17 cellular contexts compared by ENCODE assay signal in the genomic region with DNA sequence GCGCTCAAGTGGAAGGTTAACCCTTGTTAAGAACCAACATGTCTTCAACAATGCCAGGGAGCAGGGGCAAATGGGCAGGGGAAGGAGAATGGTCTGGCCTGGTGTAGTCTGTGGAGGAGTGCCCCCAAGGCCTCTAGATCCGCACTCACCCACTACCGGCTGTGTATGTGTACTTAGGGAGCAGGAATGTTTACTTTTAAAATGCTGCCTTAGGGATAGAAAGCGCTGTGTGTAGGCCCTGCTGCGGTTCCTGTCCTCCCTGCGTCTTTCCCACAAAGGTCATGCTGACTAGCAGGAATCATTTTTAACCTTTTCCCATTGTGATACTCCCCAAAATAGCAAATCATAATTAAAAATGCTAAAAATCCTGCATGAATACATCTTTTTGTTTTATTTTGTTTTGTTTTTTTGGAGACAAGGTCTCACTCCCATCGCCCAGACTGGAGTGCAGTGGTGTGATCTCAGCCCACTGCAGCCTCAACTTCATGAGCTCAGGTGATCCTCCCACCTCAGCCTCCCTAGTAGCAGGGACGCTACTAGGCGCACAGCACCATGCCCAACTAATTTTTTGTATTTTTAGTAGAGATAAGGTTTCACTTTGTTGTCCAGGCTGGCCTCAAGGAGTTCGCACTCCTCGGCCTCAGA. TPM values are rescaled to one million over a fixed set of nuclear protein-coding genes. Genes with fewer than 3 reads are reported as not detected.
DNase-seq lines count a peak whose midpoint lies in the region; ATAC-seq, FAIRE-seq and TF ChIP-seq lines count a peak whose summit lies in the region.
"Had no signal": no experiment of that assay in that cellular context is flagged by ENCODE, and none has a peak within 500 bp of the region (broad histone marks: within the 10 kb centered on the region; RNA-seq: fewer than 3 reads in every experiment).

No MANE protein-coding gene starts in this region.

- no peak overlapping the region for H3K27ac ChIP-seq in pancreas
- H3K27ac ChIP-seq: adrenal gland, right atrium auricular region had no signal

- intact Hi-C loops in pancreas (cut with DNase I): no loop called here

- no peak overlapping the region for H3K4me3 ChIP-seq in pancreas
- H3K4me3 ChIP-seq: adrenal gland, dorsolateral prefrontal cortex, right atrium auricular region had no signal

- WGBS in pancreas, 2 donors: 72 to 77% methylated on average over 11 of the region's 11 CpGs

- ATAC-seq in esophagus mucosa (peak; percentile 52), pancreas (peak in 3 of 4 donors; percentile 73 to 88 (median 83)), HG02798 (IDR thresholded peaks at IDR 0.05; ENCODE audit: poor library complexity, unreplicated experiment) (no peak), GM18861 (IDR thresholded peaks at IDR 0.05; ENCODE audit: unreplicated experiment) (no peak)
- ATAC-seq: stimulated activated naive CD8-positive, alpha-beta T cell treated with anti-CD3 and anti-CD28 coated beads, Interleukin-15, Interleukin-2, amounts not matched to agents 100 U/mL and 50 U/mL, for 24 hours had no signal

- H3K27me3 ChIP-seq in pancreas: no peaks in the 10 kb centered on the region
- H3K27me3 ChIP-seq: adrenal gland, dorsolateral prefrontal cortex, right atrium auricular region had no signal

- no peak for TF ChIP-seq CTCF in pancreas (IDR thresholded peaks at IDR 0.05)

- no peak for FAIRE-seq in pancreas (lab: Jason Lieb, UNC)

- no peaks in the 10 kb centered on the region for H3K4me1 ChIP-seq in pancreas
- H3K4me1 ChIP-seq: right atrium auricular region had no signal

- DNase-seq in EL (peak; percentile 57), NCI-H69 (lab: John Stamatoyannopoulos, UW) (peak; percentile 78), pancreas (no peak), NCI-H2196 treated with DMSO at 0.1 percent for 48 hours (lab: John Stamatoyannopoulos, UW; ENCODE audit: unreplicated experiment) (no peak)
- DNase-seq in activated CD8-positive, alpha-beta memory T cell treated with anti-CD3 and anti-CD28 coated beads, Interleukin-2, amount 50 U/mL, for 4 hours: no peak
- DNase-seq: activated CD4-positive, alpha-beta T cell treated with anti-CD3 and anti-CD28 coated beads for 1 hour; activated T-cell treated with anti-CD3 and anti-CD28 coated beads, Interleukin-2, amount 50 U/mL, for 24 hours; adrenal gland; dorsolateral prefrontal cortex; immature natural killer cell; NCI-H1694 treated with DMSO at 0.1 percent for 48 hours; stimulated activated naive CD8-positive, alpha-beta T cell treated with anti-CD3 and anti-CD28 coated beads, Interleukin-15, Interleukin-2, amounts not matched to agents 100 U/mL and 50 U/mL, for 24 hours; T-helper 1 cell had no signal

- no peaks in the 10 kb centered on the region for H3K36me3 ChIP-seq in pancreas
- H3K36me3 ChIP-seq: adrenal gland, right atrium auricular region had no signal

- no peaks in the 10 kb centered on the region for H3K9me3 ChIP-seq in pancreas
- H3K9me3 ChIP-seq: adrenal gland, right atrium auricular region had no signal

RNA-seq across cellular contexts. Expression of a gene that starts 35.9 kb away (rescaled TPM):
- 17.3 TPM for total RNA-seq in esophagus mucosa
- total RNA-seq in pancreas: under 1 TPM in 5 of 6 donors, not detected in 1; 0.09 to 0.41 (median 0.23) TPM
- polyA plus RNA-seq in pancreas: under 1 TPM; 0.07 to 0.11 TPM

RNA-seq across cellular contexts. Expression of a gene that starts 48.2 kb away (rescaled TPM):
- total RNA-seq in esophagus mucosa (45.3 TPM), pancreas (1 to 10 TPM; 3.2 to 7.9 (median 5.5) TPM)
- 1 to 10 TPM; 2.0 to 2.9 TPM for polyA plus RNA-seq in pancreas

Comparison
In these comparisons a context has a peak if more than half of its experiments do, and no peak if none do; other contexts are left out.
1. DNase-seq: peak in EL (single experiment) and NCI-H69 (single experiment); none in pancreas (0 of 6), NCI-H2196 treated with DMSO at 0.1 percent for 48 hours (single experiment) and activated CD8-positive, alpha-beta memory T cell treated with anti-CD3 and anti-CD28 coated beads, Interleukin-2, amount 50 U/mL, for 4 hours (single experiment).
2. ATAC-seq: peak in esophagus mucosa (single experiment) and pancreas (3 of 4); none in HG02798 (single experiment) and GM18861 (single experiment).
3. RNA of a gene that starts 35.9 kb away (total RNA-seq): 17.3 TPM in esophagus mucosa (single experiment); 0.09 to 0.41 TPM in pancreas; every median in the first group is over 10 times any median in the second.